In the genomic region with DNA sequence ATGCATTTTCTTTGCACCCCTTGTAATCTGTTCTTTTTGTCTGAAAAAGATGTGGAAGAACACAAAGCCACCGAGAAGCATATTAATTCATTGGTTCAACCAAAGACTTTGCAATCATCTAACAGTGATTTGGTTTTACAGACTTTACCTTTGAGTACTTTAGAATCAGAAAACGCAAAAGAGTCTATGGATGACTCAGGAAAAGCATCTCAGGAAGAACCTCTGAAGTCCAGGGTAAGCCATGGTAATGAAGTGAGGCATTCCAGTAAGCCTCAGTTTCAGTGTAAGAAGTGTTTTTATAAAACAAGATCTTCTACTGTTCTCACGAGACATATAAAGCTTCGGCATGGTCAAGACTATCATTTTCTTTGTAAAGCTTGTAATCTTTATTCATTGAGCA, we compare ENCODE assay signal across 18 cellular contexts. TPM values are rescaled to one million over a fixed set of nuclear protein-coding genes. Genes with fewer than 3 reads are reported as not detected.
DNase-seq lines count a peak whose midpoint lies in the region; TF ChIP-seq lines count a peak whose summit lies in the region.
"Had no signal": no experiment of that assay in that cellular context is flagged by ENCODE, and none has a peak within 500 bp of the region (broad histone marks: within the 10 kb centered on the region; RNA-seq: fewer than 3 reads in every experiment).

No MANE protein-coding gene starts in this region.

- H3K79me2 ChIP-seq in SK-N-SH (ENCODE audit: insufficient read depth): peaks cover 11% of the 10 kb centered on the region; the same call in 1 of the 2 replicates

- CTCF ChIA-PET in activated naive CD4-positive, alpha-beta T cell treated with anti-CD3 and anti-CD28 coated beads for 36 hours (lab: Charles Lee): no interaction called here
- CTCF ChIA-PET in CD8-positive, alpha-beta memory T cell (lab: Charles Lee): no interaction called here
- CTCF ChIA-PET in activated CD4-positive, alpha-beta memory T cell treated with anti-CD3 and anti-CD28 coated beads for 36 hours (lab: Charles Lee): interaction anchor here (1.1 to 1.4 kb wide), 2 partner anchors 9 to 20 kb away, joined by 3 to 4 read pairs; no protein-coding TSS in a partner anchor
- CTCF ChIA-PET in SK-N-SH (lab: Yijun Ruan, JAX): interaction anchor here (1.8 to 3.2 kb wide), 2 partner anchors 9 to 21 kb away, joined by 7 to 9 read pairs; no protein-coding TSS in a partner anchor

- no peaks in the 10 kb centered on the region for H3K27me3 Mint-ChIP-seq in activated naive CD4-positive, alpha-beta T cell treated with anti-CD3 and anti-CD28 coated beads for 36 hours (ENCODE audit: low read depth)
- peaks cover 0 to 1% of the 10 kb centered on the region in 2 donors for H3K27me3 Mint-ChIP-seq in CD8-positive, alpha-beta memory T cell
- H3K27me3 Mint-ChIP-seq in activated CD4-positive, alpha-beta memory T cell treated with anti-CD3 and anti-CD28 coated beads for 36 hours: no peaks in the 10 kb centered on the region
- H3K27me3 Mint-ChIP-seq in nephron progenitor cell (ENCODE audit: low read depth, poor library complexity): no peaks in the 10 kb centered on the region

- peak overlapping the region; percentile 89 for H3K27ac Mint-ChIP-seq in activated naive CD4-positive, alpha-beta T cell treated with anti-CD3 and anti-CD28 coated beads for 36 hours
- peak overlapping the region; percentile 7 to 97 (median 88) for H3K27ac Mint-ChIP-seq in CD8-positive, alpha-beta memory T cell
- H3K27ac Mint-ChIP-seq in activated CD4-positive, alpha-beta memory T cell treated with anti-CD3 and anti-CD28 coated beads for 36 hours: peak overlapping the region; percentile 83
- H3K27ac Mint-ChIP-seq in nephron progenitor cell: peak overlapping the region; percentile 64
- H3K27ac Mint-ChIP-seq: GM23338 had no signal

- no peaks in the 10 kb centered on the region for H3K36me3 ChIP-seq in CD8-positive, alpha-beta memory T cell (ENCODE audit: insufficient read depth, low read length)
- H3K36me3 ChIP-seq in H7 (replicated peaks; ENCODE audit: control insufficient read depth, insufficient read depth, low read length) (no peaks in the 10 kb centered on the region), SK-N-SH (replicated peaks in 1 of 2; ENCODE audit: control insufficient read depth in 1 of 2, insufficient read depth in 2 of 2, low read length in 1 of 2) (peaks cover 14 to 35% of the 10 kb centered on the region in 2 experiments)

- intact Hi-C loops in activated naive CD4-positive, alpha-beta T cell treated with anti-CD3 and anti-CD28 coated beads for 36 hours (cut with micrococcal nuclease): loop anchor here (2.0 kb wide), 2 partner anchors 438 to 576 kb away; a partner anchor contains a TSS
- intact Hi-C loops in activated CD4-positive, alpha-beta memory T cell treated with anti-CD3 and anti-CD28 coated beads for 36 hours (cut with micrococcal nuclease): no loop called here

- no peak overlapping the region for H3K4me3 Mint-ChIP-seq in activated naive CD4-positive, alpha-beta T cell treated with anti-CD3 and anti-CD28 coated beads for 36 hours
- H3K4me3 Mint-ChIP-seq in CD8-positive, alpha-beta memory T cell: peak overlapping the region in 3 of 7 donors; percentile 24 to 76 (median 72)
- H3K4me3 Mint-ChIP-seq in activated CD4-positive, alpha-beta memory T cell treated with anti-CD3 and anti-CD28 coated beads for 36 hours: no peak overlapping the region
- H3K4me3 Mint-ChIP-seq in nephron progenitor cell: no peak overlapping the region
- H3K4me3 Mint-ChIP-seq: GM23338 had no signal

- no peak overlapping the region for H2AFZ ChIP-seq in SK-N-SH (ENCODE audit: low read depth)
- H2AFZ ChIP-seq: GM23338 had no signal

- H3K4me1 Mint-ChIP-seq in activated naive CD4-positive, alpha-beta T cell treated with anti-CD3 and anti-CD28 coated beads for 36 hours (ENCODE audit: low read depth): peaks cover 46% of the 10 kb centered on the region
- H3K4me1 Mint-ChIP-seq in CD8-positive, alpha-beta memory T cell: peaks cover 30 to 39% (median 35%) of the 10 kb centered on the region in 3 donors
- H3K4me1 Mint-ChIP-seq in activated CD4-positive, alpha-beta memory T cell treated with anti-CD3 and anti-CD28 coated beads for 36 hours (ENCODE audit: low read depth): peaks cover 46% of the 10 kb centered on the region
- H3K4me1 Mint-ChIP-seq in nephron progenitor cell: peaks cover 58% of the 10 kb centered on the region

- H3K9me3 Mint-ChIP-seq in activated naive CD4-positive, alpha-beta T cell treated with anti-CD3 and anti-CD28 coated beads for 36 hours: no peaks in the 10 kb centered on the region
- H3K9me3 Mint-ChIP-seq in CD8-positive, alpha-beta memory T cell: no peaks in the 10 kb centered on the region
- no peaks in the 10 kb centered on the region for H3K9me3 Mint-ChIP-seq in activated CD4-positive, alpha-beta memory T cell treated with anti-CD3 and anti-CD28 coated beads for 36 hours
- peaks cover 6% of the 10 kb centered on the region for H3K9me3 Mint-ChIP-seq in nephron progenitor cell
- H3K9me3 Mint-ChIP-seq: GM23338 had no signal

- H3F3A ChIP-seq in SK-N-SH (replicated peaks; ENCODE audit: insufficient read depth): no peaks in the 10 kb centered on the region

- H3K4me1 ChIP-seq in CD8-positive, alpha-beta memory T cell (ENCODE audit: insufficient read depth, low read length): peaks cover 34% of the 10 kb centered on the region
- no peaks in the 10 kb centered on the region for H3K4me1 ChIP-seq in SK-N-SH (ENCODE audit: control insufficient read depth in 1 of 2, insufficient read depth in 2 of 2, low read depth in 1 of 2, low read length in 1 of 2)
- H3K4me1 ChIP-seq: Peyer's patch had no signal

- H3K9me2 ChIP-seq in SK-N-SH: no peaks in the 10 kb centered on the region

- no peak overlapping the region for H3K9ac ChIP-seq in SK-N-SH

- H4K20me1 ChIP-seq in SK-N-SH (ENCODE audit: insufficient read depth): no peaks in the 10 kb centered on the region

- no peaks in the 10 kb centered on the region for H3K27me3 ChIP-seq in CD8-positive, alpha-beta memory T cell (ENCODE audit: insufficient read depth, low read length, poor library complexity, severe bottlenecking)
- H3K27me3 ChIP-seq in H7 (ENCODE audit: control insufficient read depth, insufficient read depth, low read length) (no peaks in the 10 kb centered on the region), SK-N-SH (ENCODE audit: insufficient read depth) (no peaks in the 10 kb centered on the region)
- H3K27me3 ChIP-seq: Peyer's patch had no signal

- no peak for TF ChIP-seq EP300 in SK-N-SH (IDR thresholded peaks at IDR 0.05; ENCODE audit: borderline replicate concordance in 1 of 2, low read depth in 1 of 2, low read length in 1 of 2)

- H3K4me3 ChIP-seq in CD8-positive, alpha-beta memory T cell (ENCODE audit: low read length): no peak overlapping the region
- H3K4me3 ChIP-seq in H7 (ENCODE audit: insufficient read depth, low read depth, low read length) (no peak overlapping the region), SK-N-SH (ENCODE audit: low read depth in 2 of 2, low read length in 1 of 2) (no peak overlapping the region)
- H3K4me3 ChIP-seq: GM23338, Peyer's patch had no signal

- POLR2A ChIA-PET in CD8-positive, alpha-beta memory T cell (lab: Charles Lee): no interaction called here
- POLR2A ChIA-PET in activated CD4-positive, alpha-beta memory T cell treated with anti-CD3 and anti-CD28 coated beads for 36 hours (lab: Charles Lee): interaction anchor here (0.5 kb wide), 1 partner anchor 34 kb away, joined by 4 read pairs; no protein-coding TSS in a partner anchor
- POLR2A ChIA-PET in SK-N-SH (lab: Yijun Ruan, JAX): no interaction called here

- TF ChIP-seq CTCF in nephron progenitor cell (IDR thresholded peaks at IDR 0.05) (no peak), SK-N-SH (IDR thresholded peaks at IDR 0.05) (no peak)

- 94% methylated on average over 4 of the region's 4 CpGs for WGBS in SK-N-SH (ENCODE audit: low lambda C conversion rate)

- no peak overlapping the region for H3K27ac ChIP-seq in CD8-positive, alpha-beta memory T cell (ENCODE audit: low read depth, low read length)
- H3K27ac ChIP-seq in SK-N-SH (ENCODE audit: low read depth in 2 of 2, low read length in 1 of 2): no peak overlapping the region

- TF ChIP-seq RAD21 in SK-N-SH (IDR thresholded peaks at IDR 0.05; ENCODE audit: low read length): no peak

- peaks cover 27% of the 10 kb centered on the region for H3K36me3 Mint-ChIP-seq in activated naive CD4-positive, alpha-beta T cell treated with anti-CD3 and anti-CD28 coated beads for 36 hours (ENCODE audit: low read depth)
- peaks cover 12 to 50% (median 18%) of the 10 kb centered on the region in 3 donors for H3K36me3 Mint-ChIP-seq in CD8-positive, alpha-beta memory T cell
- peaks cover 25% of the 10 kb centered on the region for H3K36me3 Mint-ChIP-seq in activated CD4-positive, alpha-beta memory T cell treated with anti-CD3 and anti-CD28 coated beads for 36 hours
- peaks cover 49% of the 10 kb centered on the region for H3K36me3 Mint-ChIP-seq in nephron progenitor cell (ENCODE audit: low read depth)

- no peaks in the 10 kb centered on the region for H3K9me3 ChIP-seq in CD8-positive, alpha-beta memory T cell (ENCODE audit: low read length)
- no peaks in the 10 kb centered on the region for H3K9me3 ChIP-seq in SK-N-SH
- H3K9me3 ChIP-seq: Peyer's patch had no signal

- DNase-seq in activated naive CD4-positive, alpha-beta T cell treated with anti-CD3 and anti-CD28 coated beads for 36 hours: no peak
- no peak for DNase-seq in activated naive CD4-positive, alpha-beta T cell treated with anti-CD3 and anti-CD28 coated beads, Interleukin-2, amount 50 U/mL, for 16 hours
- no peak for DNase-seq in CD8-positive, alpha-beta memory T cell
- DNase-seq in activated CD4-positive, alpha-beta memory T cell treated with anti-CD3 and anti-CD28 coated beads for 36 hours: no peak
- no peak for DNase-seq in nephron progenitor cell
- DNase-seq in H7: no peak
- no peak for DNase-seq in HPDE6-E6E7 (ENCODE audit: extremely low spot score)
- DNase-seq in SK-N-SH: no peak
- DNase-seq: ACHN, DMS153, Karpas-422, NCI-H1417, NCI-H2029, NCI-H2171 treated with DMSO at 0.1 percent for 48 hours, NCI-H510A, Peyer's patch, SHP77 had no signal

- H3K4me2 ChIP-seq in SK-N-SH: no peak overlapping the region
- H3K4me2 ChIP-seq: GM23338 had no signal

RNA-seq across cellular contexts. Expression of a gene that starts 35.2 kb away (rescaled TPM):
- total RNA-seq in activated naive CD4-positive, alpha-beta T cell treated with anti-CD3 and anti-CD28 coated beads for 36 hours: 1 to 10 TPM; 9.8 to 9.9 TPM
- 10 to 100 TPM; 14.9 to 15.5 TPM for total RNA-seq in CD8-positive, alpha-beta memory T cell
- polyA plus RNA-seq in CD8-positive, alpha-beta memory T cell: 4.1 TPM
- total RNA-seq in activated CD4-positive, alpha-beta memory T cell treated with anti-CD3 and anti-CD28 coated beads for 36 hours: 10 to 100 TPM; 10.0 to 10.5 TPM
- 2.9 and 4.0 TPM in 2 replicates for total RNA-seq in H7 (2014; rRNA removed; shearing (Covaris generic))
- 2.6 and 2.7 TPM in 2 replicates for polyA plus RNA-seq in SK-N-SH (2012; rRNA removed)
- 1.9 and 2.1 TPM in 2 replicates for polyA plus RNA-seq in SK-N-SH (2012; cell fraction: cytosol; rRNA removed)
- polyA plus RNA-seq in SK-N-SH (2012; cell fraction: nucleus; rRNA removed): 4.3 and 5.7 TPM in 2 replicates

Comparison
In these comparisons a context has a peak if more than half of its experiments do, and no peak if none do; other contexts are left out.
1. CTCF ChIA-PET loops: an anchor here in activated CD4-positive, alpha-beta memory T cell treated with anti-CD3 and anti-CD28 coated beads for 36 hours (1.1 to 1.4 kb wide) and SK-N-SH (1.8 to 3.2 kb wide); none called in activated naive CD4-positive, alpha-beta T cell treated with anti-CD3 and anti-CD28 coated beads for 36 hours and CD8-positive, alpha-beta memory T cell.